Comparison of ENCODE assay signal across 18 cellular contexts in genomic region chr16:49546059-49546458, GRCh38.
"Had no signal": no experiment of that assay in that cellular context is flagged by ENCODE, and none has a peak within 500 bp of the region (broad histone marks: within the 10 kb centered on the region; RNA-seq: fewer than 3 reads in every experiment).

No MANE protein-coding gene starts in this region.

- H3K27ac ChIP-seq: dorsolateral prefrontal cortex, heart left ventricle, suprapubic skin, tibial artery, upper lobe of left lung had no signal

- H3K4me1 ChIP-seq: suprapubic skin, tibial artery, upper lobe of left lung had no signal

- ATAC-seq: esophagus mucosa; heart left ventricle; left colon; stimulated activated effector memory CD8-positive, alpha-beta T cell treated with anti-CD3 and anti-CD28 coated beads, Interleukin-12 subunit alpha, Interleukin-12 subunit beta, amount 100 ng/mL, for 72 hours; stimulated activated naive CD8-positive, alpha-beta T cell treated with anti-CD3 and anti-CD28 coated beads, Interleukin-15, Interleukin-2, amounts not matched to agents 100 U/mL and 50 U/mL, for 24 hours had no signal

- H3K9me3 ChIP-seq: heart left ventricle, suprapubic skin, tibial artery, upper lobe of left lung had no signal

- H3K27me3 ChIP-seq: heart left ventricle, suprapubic skin, tibial artery, upper lobe of left lung had no signal

- H3K4me3 ChIP-seq: coronary artery, dorsolateral prefrontal cortex, heart left ventricle, suprapubic skin, tibial artery, upper lobe of left lung had no signal

- DNase-seq: caudate nucleus; dorsolateral prefrontal cortex; effector CD8-positive, alpha-beta T cell; foreskin fibroblast; heart left ventricle; hippocampal formation; left colon; mesendoderm; naive B cell; stimulated activated CD4-positive, alpha-beta T cell treated with anti-CD3 and anti-CD28 coated beads, Interleukin-4, amount 100 ng/mL, for 1 hour; stimulated activated CD8-positive, alpha-beta memory T cell treated with anti-CD3 and anti-CD28 coated beads, Interleukin-4, amount 100 ng/mL, for 48 hours; stimulated activated naive CD8-positive, alpha-beta T cell treated with anti-CD3 and anti-CD28 coated beads, Interleukin-15, Interleukin-2, amounts not matched to agents 100 U/mL and 50 U/mL, for 24 hours; tibial artery; upper lobe of left lung had no signal

- H3K36me3 ChIP-seq: heart left ventricle, suprapubic skin, tibial artery, upper lobe of left lung had no signal
